8 cellular contexts compared by ENCODE assay signal in the genomic region with DNA sequence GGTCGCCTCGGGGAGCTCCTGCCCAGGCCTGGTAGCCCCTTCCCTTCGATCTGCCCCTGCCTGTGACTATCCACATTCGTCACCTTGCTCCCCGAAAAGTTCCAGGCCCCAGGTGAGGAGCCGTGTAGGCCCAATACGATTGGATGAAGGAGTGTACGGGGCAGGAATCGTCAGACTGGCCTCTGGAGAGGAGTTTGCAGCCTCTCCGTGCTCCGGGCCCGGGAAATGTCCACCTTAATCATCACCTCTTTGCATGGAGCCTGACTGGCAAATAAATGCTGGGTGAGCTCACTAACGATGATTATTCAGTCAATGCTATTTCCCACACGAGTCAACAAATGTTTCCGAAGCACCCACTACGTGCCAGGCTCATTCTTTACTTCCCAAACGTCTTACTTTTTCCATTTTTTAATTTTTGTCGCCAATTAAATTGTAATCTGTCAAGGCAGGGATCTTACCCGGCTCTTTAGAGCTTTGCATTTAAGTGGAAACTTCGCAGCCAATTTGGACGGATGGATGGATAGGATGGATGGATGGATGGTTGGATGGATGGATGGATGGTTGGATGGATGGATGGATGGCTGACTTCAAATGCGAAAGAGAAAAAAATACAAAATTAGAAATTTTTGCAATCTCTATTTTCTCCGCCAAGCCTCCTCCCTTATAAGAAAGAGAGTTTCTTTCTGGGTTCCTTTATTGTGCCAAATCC. TPM values are rescaled to one million over a fixed set of nuclear protein-coding genes. Genes with fewer than 3 reads are reported as not detected.
DNase-seq lines count a peak whose midpoint lies in the region; ATAC-seq lines count a peak whose summit lies in the region.

No MANE protein-coding gene starts in this region.

- ATAC-seq in CD4-positive, CD25-positive, alpha-beta regulatory T cell (ENCODE audit: low read depth in 2 of 2): no peak
- peak; percentile 16 for ATAC-seq in GM19455 (IDR thresholded peaks at IDR 0.05; ENCODE audit: unreplicated experiment)

- H3K9ac ChIP-seq in iPS-15b (ENCODE audit: low read depth, low read length) (peak overlapping the region; percentile 71), skeletal muscle tissue (ENCODE audit: low read depth in 1 of 3, low read length in 3 of 3) (peak overlapping the region; percentile 71 to 94 (median 87))

- H3K27me3 ChIP-seq in CD4-positive, CD25-positive, alpha-beta regulatory T cell (ENCODE audit: control insufficient read depth, insufficient read depth, low read length): no peaks in the 10 kb centered on the region
- H3K27me3 ChIP-seq in iPS-15b (ENCODE audit: control insufficient read depth, insufficient read depth, low read length): peaks cover 2% of the 10 kb centered on the region
- H3K27me3 ChIP-seq in skeletal muscle tissue (ENCODE audit: control insufficient read depth in 3 of 3, insufficient read depth in 3 of 3, low read length in 3 of 3): no peaks in the 10 kb centered on the region

- peaks cover 0 to 8% (median 3%) of the 10 kb centered on the region in 7 donors for H3K9me3 Mint-ChIP-seq in CD4-positive, CD25-positive, alpha-beta regulatory T cell

- peaks cover 13% of the 10 kb centered on the region for H3K4me1 ChIP-seq in CD4-positive, CD25-positive, alpha-beta regulatory T cell (ENCODE audit: control insufficient read depth, insufficient read depth, low read length, poor library complexity, severe bottlenecking)
- peaks cover 14% of the 10 kb centered on the region for H3K4me1 ChIP-seq in iPS-15b (ENCODE audit: control insufficient read depth, insufficient read depth, low read length)
- peaks cover 4 to 6% (median 6%) of the 10 kb centered on the region in 3 donors for H3K4me1 ChIP-seq in skeletal muscle tissue (ENCODE audit: control insufficient read depth in 3 of 3, insufficient read depth in 3 of 3, low read length in 3 of 3)

- peaks cover 10 to 33% (median 20%) of the 10 kb centered on the region in 4 donors for H3K4me1 Mint-ChIP-seq in CD4-positive, CD25-positive, alpha-beta regulatory T cell

- H3K27ac Mint-ChIP-seq in CD4-positive, CD25-positive, alpha-beta regulatory T cell: peak overlapping the region; percentile 97 to 100 (median 99)

- H3K27me3 Mint-ChIP-seq in CD4-positive, CD25-positive, alpha-beta regulatory T cell: peaks cover 13% of the 10 kb centered on the region

- peak overlapping the region; percentile 88 for H3K4me3 ChIP-seq in CD4-positive, CD25-positive, alpha-beta regulatory T cell (ENCODE audit: low read depth, low read length)
- peak overlapping the region; percentile 72 for H3K4me3 ChIP-seq in iPS-15b (ENCODE audit: low read depth, low read length)
- peak overlapping the region; percentile 83 to 94 (median 84) for H3K4me3 ChIP-seq in skeletal muscle tissue (ENCODE audit: low read length in 3 of 3)

- no peaks in the 10 kb centered on the region for H3K36me3 ChIP-seq in CD4-positive, CD25-positive, alpha-beta regulatory T cell (ENCODE audit: control insufficient read depth, insufficient read depth, low read length)
- no peaks in the 10 kb centered on the region for H3K36me3 ChIP-seq in iPS-15b (ENCODE audit: control insufficient read depth, insufficient read depth, low read length)
- H3K36me3 ChIP-seq in skeletal muscle tissue (ENCODE audit: control insufficient read depth in 3 of 3, insufficient read depth in 3 of 3, low read length in 3 of 3): no peaks in the 10 kb centered on the region

- H3K27ac ChIP-seq in CD4-positive, CD25-positive, alpha-beta regulatory T cell (ENCODE audit: insufficient read depth, low read length, poor library complexity, severe bottlenecking): peak overlapping the region; percentile 89
- peak overlapping the region; percentile 85 for H3K27ac ChIP-seq in skeletal muscle tissue (ENCODE audit: low read depth, low read length)

- peaks cover 0 to under 1% of the 10 kb centered on the region in 2 experiments for H3K9me3 ChIP-seq in CD4-positive, CD25-positive, alpha-beta regulatory T cell (ENCODE audit: control insufficient read depth in 2 of 2, low read length in 2 of 2)
- H3K9me3 ChIP-seq in iPS-15b (ENCODE audit: control insufficient read depth, insufficient read depth, low read length) (no peaks in the 10 kb centered on the region), skeletal muscle tissue (ENCODE audit: control insufficient read depth in 3 of 3, low read length in 3 of 3) (no peaks in the 10 kb centered on the region)

- DNase-seq in CD4-positive, CD25-positive, alpha-beta regulatory T cell: no peak
- peak; percentile 30 for DNase-seq in HuH-7 (ENCODE audit: low spot score)
- peak; percentile 58 for DNase-seq in amniotic epithelial cell (ENCODE audit: low read depth)
- DNase-seq in UCSD-AML1 (lab: John Stamatoyannopoulos, UW; ENCODE audit: unreplicated experiment): no peak
- DNase-seq in activated gamma-delta T cell (lab: John Stamatoyannopoulos, UW): no peak

- H3K4me3 Mint-ChIP-seq in CD4-positive, CD25-positive, alpha-beta regulatory T cell: peak overlapping the region; percentile 94 to 97 (median 95)

- peaks cover 4% of the 10 kb centered on the region for H3K36me3 Mint-ChIP-seq in CD4-positive, CD25-positive, alpha-beta regulatory T cell

RNA-seq across cellular contexts. Expression of gene TGDS, which starts 45.8 kb away (rescaled TPM):
- total RNA-seq in CD4-positive, CD25-positive, alpha-beta regulatory T cell: 6.1 TPM
- polyA plus RNA-seq in CD4-positive, CD25-positive, alpha-beta regulatory T cell: 10 to 100 TPM; 14.0 to 21.2 (median 15.0) TPM
- total RNA-seq in skeletal muscle tissue: 12.0 TPM

RNA-seq across cellular contexts. Expression of gene GPR180, which starts 51.5 kb away (rescaled TPM):
- total RNA-seq in CD4-positive, CD25-positive, alpha-beta regulatory T cell: 2.1 TPM
- 1 to 10 TPM; 1.5 to 2.6 (median 2.0) TPM for polyA plus RNA-seq in CD4-positive, CD25-positive, alpha-beta regulatory T cell
- total RNA-seq in skeletal muscle tissue: 6.3 TPM

Comparison
In these comparisons a context has a peak if more than half of its experiments do, and no peak if none do; other contexts are left out.
1. DNase-seq: peak in HuH-7 (single experiment) and amniotic epithelial cell (single experiment); none in CD4-positive, CD25-positive, alpha-beta regulatory T cell (0 of 3), UCSD-AML1 (single experiment) and activated gamma-delta T cell (single experiment).
2. Peak in every context shown above with its lines, with median percentiles within 50 percentile points of each other: H3K4me3 ChIP-seq.